16 cellular contexts compared by ENCODE assay signal in genomic region chr15:49023354-49023753, GRCh38. TPM values are rescaled to one million over a fixed set of nuclear protein-coding genes. Genes with fewer than 3 reads are reported as not detected.
A peak's percentile ranks its signal among the peaks of the same experiment; 100 is the strongest.
DNase-seq lines count a peak whose midpoint lies in the region; ATAC-seq and TF ChIP-seq lines count a peak whose summit lies in the region.
"Had no signal": no experiment of that assay in that cellular context is flagged by ENCODE, and none has a peak within 500 bp of the region (broad histone marks: within the 10 kb centered on the region; RNA-seq: fewer than 3 reads in every experiment).

No MANE protein-coding gene starts in this region.

- TF ChIP-seq CTCF in GM20000 (IDR thresholded peaks at IDR 0.05; ENCODE audit: extremely low read depth, missing control alignments) (no peak), OCI-LY7 (conservative IDR thresholded peaks at IDR 0.05; ENCODE audit: low read length) (no peak)

- TSS peak; percentile 4 for BruUV-seq in OCI-LY7 (replicated peaks; lab: Mats Ljungman, UMichigan)

- DNase-seq in GM20000 (ENCODE audit: low spot score) (peak; percentile 17), OCI-LY7 (ENCODE audit: low spot score) (no peak), NK-92 (lab: John Stamatoyannopoulos, UW; ENCODE audit: unreplicated experiment) (no peak), ACHN (no peak), dermis blood vessel endothelial cell (no peak)
- DNase-seq: activated naive CD8-positive, alpha-beta T cell treated with anti-CD3 and anti-CD28 coated beads, Interleukin-2, amount 50 U/mL, for 24 hours; Kasumi-1; left ventricle myocardium superior; NCI-H2081; NCI-H82; right lobe of liver had no signal

- no peak overlapping the region for H3K4me3 ChIP-seq in OCI-LY7 (ENCODE audit: low read depth, low read length, poor library complexity, severe bottlenecking)
- H3K4me3 ChIP-seq: BLaER1, right lobe of liver had no signal

- no peak overlapping the region for H3K27ac ChIP-seq in OCI-LY7 (ENCODE audit: low read depth, low read length, poor library complexity, severe bottlenecking)
- H3K27ac ChIP-seq: BLaER1, right lobe of liver had no signal

- peaks cover 44% of the 10 kb centered on the region for H3K36me3 ChIP-seq in OCI-LY7 (ENCODE audit: insufficient read depth, low read length)

- no peaks in the 10 kb centered on the region for H3K9me2 ChIP-seq in OCI-LY7 (ENCODE audit: insufficient read depth, low read length)

- no peaks in the 10 kb centered on the region for H3K79me2 ChIP-seq in OCI-LY7 (ENCODE audit: insufficient read depth, low read depth, low read length)

- ATAC-seq in GM18505 (IDR thresholded peaks at IDR 0.05; ENCODE audit: unreplicated experiment) (peak; percentile 79), HG02973 (IDR thresholded peaks at IDR 0.05; ENCODE audit: unreplicated experiment) (peak; percentile 80), GM18873 (IDR thresholded peaks at IDR 0.05; ENCODE audit: low FRiP score, unreplicated experiment) (no peak)
- ATAC-seq: activated naive CD8-positive, alpha-beta T cell treated with anti-CD3 and anti-CD28 coated beads, Interleukin-2, amount 50 U/mL, for 24 hours; esophagus mucosa; left ventricle myocardium superior; right lobe of liver had no signal

- in situ Hi-C loops in ACHN (cut with HindIII; ENCODE audit: low pct_ligation_motif_present, low pct_unique_long_range_greater_than_20kb, low sequenced_read_pairs): no loop called here

- H2AFZ ChIP-seq in OCI-LY7 (ENCODE audit: low read length): no peak overlapping the region

- CTCF ChIA-PET in OCI-LY7 (lab: Charles Lee; ENCODE audit: unreplicated experiment): no interaction called here

- intact Hi-C loops in OCI-LY7 (cut with micrococcal nuclease; ENCODE audit: unreplicated experiment): no loop called here

- no peak overlapping the region for H3K4me2 ChIP-seq in OCI-LY7 (ENCODE audit: low read length)
- H3K4me2 ChIP-seq: BLaER1 had no signal

- H3K4me1 ChIP-seq in OCI-LY7 (ENCODE audit: insufficient read depth, low read length, poor library complexity, severe bottlenecking): no peaks in the 10 kb centered on the region
- H3K4me1 ChIP-seq: BLaER1, right lobe of liver had no signal

- no peak for TF ChIP-seq POLR2A in GM18505 (IDR thresholded peaks at IDR 0.05; ENCODE audit: borderline replicate concordance, extremely low read depth, insufficient read depth, insufficient read length)

- POLR2A ChIA-PET in OCI-LY7 (lab: Charles Lee): no interaction called here

- H4K20me1 ChIP-seq in OCI-LY7 (ENCODE audit: insufficient read depth, low read length): no peaks in the 10 kb centered on the region

- H3K9me3 ChIP-seq in OCI-LY7 (ENCODE audit: low read length): no peaks in the 10 kb centered on the region
- H3K9me3 ChIP-seq: BLaER1, right lobe of liver had no signal

RNA-seq across cellular contexts. Expression of gene SECISBP2L, which starts 22.9 kb away (rescaled TPM):
- total RNA-seq in OCI-LY7 (2014; rRNA removed; shearing (Covaris generic)): 13.3 and 15.4 TPM in 2 replicates
- total RNA-seq in OCI-LY7 (2022) (26.3 and 34.0 TPM in 2 replicates), dermis blood vessel endothelial cell (32.7 and 36.1 TPM in 2 replicates)

RNA-seq across cellular contexts. Expression of gene SHC4, which starts 59.6 kb away (rescaled TPM):
- total RNA-seq in OCI-LY7 (2014; rRNA removed; shearing (Covaris generic)): 0.36 and 0.41 TPM in 2 replicates
- total RNA-seq in OCI-LY7 (2022) (0.33 and 1.3 TPM in 2 replicates), dermis blood vessel endothelial cell (0.17 and 0.23 TPM in 2 replicates)
- total RNA-seq: esophagus mucosa had no signal
